1 cellular context compared by ENCODE assay signal in genomic region chr7:128351296-128352123, GRCh38.
TF ChIP-seq lines count a peak whose summit lies in the region.

No MANE protein-coding gene starts in this region.

TF ChIP-seq in SK-N-SH, 30 proteins besides CTCF, POLR2A, EP300 and RAD21 (continued from another document):
- TF ChIP-seq, protein P1, sequence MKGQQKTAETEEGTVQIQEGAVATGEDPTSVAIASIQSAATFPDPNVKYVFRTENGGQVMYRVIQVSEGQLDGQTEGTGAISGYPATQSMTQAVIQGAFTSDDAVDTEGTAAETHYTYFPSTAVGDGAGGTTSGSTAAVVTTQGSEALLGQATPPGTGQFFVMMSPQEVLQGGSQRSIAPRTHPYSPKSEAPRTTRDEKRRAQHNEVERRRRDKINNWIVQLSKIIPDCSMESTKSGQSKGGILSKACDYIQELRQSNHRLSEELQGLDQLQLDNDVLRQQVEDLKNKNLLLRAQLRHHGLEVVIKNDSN (IDR thresholded peaks at IDR 0.05; ENCODE audit: borderline replicate concordance, low read depth): no peak
- TF ChIP-seq SIN3A (IDR thresholded peaks at IDR 0.05; ENCODE audit: borderline replicate concordance, low read depth, low read length): no peak
- TF ChIP-seq RXRA (IDR thresholded peaks at IDR 0.05; ENCODE audit: borderline replicate concordance, low read depth): no peak
- no peak for TF ChIP-seq ELF1 (IDR thresholded peaks at IDR 0.05)
TF ChIP-seq in SK-N-SH: peak in this region for 0.
